ENCODE assay signal across 8 cellular contexts in the genomic region with DNA sequence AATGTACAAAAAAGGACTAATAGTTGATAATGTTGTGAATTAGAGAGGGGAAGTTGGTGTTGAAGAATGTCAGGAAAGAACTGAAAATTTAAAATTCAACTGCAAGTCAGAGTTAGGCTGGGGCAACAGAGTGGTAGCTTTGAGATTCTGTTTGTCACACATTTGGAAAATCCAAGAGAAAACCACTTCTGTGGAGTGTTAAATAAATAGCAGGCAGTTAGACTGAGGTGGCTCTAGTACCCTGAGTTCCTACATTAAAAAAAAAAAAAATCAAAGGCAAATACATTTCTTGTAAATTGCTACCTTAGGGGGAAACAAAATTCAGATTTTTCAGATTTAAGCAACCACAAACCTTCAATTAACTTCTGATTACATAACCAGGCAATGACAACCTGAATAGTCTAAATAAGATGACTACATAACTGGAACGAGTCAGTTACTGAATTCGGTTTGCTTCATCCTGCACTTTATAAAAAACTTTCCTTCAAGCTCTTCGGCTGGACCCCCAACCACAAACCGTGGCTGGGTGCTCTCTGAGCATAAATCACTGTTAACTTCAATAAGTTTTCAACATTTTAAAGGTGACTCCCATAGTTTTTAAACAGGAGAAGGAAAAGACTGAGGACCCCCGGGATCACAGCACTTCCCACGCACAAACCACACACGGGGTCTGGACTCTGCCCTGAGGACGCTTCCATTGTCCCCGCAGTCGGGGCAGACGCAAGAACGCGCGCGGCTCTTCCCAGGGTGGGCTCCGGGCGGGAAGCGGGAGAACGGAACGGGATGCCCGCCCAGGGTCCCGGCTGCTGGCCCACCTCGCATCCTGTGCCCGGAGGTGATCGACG. TPM values are rescaled to one million over a fixed set of nuclear protein-coding genes. Genes with fewer than 3 reads are reported as not detected.
A peak's percentile ranks its signal among the peaks of the same experiment; 100 is the strongest.
DNase-seq lines count a peak whose midpoint lies in the region; ATAC-seq lines count a peak whose summit lies in the region.

No MANE protein-coding gene starts in this region.

- no peaks in the 10 kb centered on the region for H3K9me3 Mint-ChIP-seq in activated naive CD4-positive, alpha-beta T cell treated with anti-CD3 and anti-CD28 coated beads for 36 hours
- no peaks in the 10 kb centered on the region for H3K9me3 Mint-ChIP-seq in activated naive CD8-positive, alpha-beta T cell treated with anti-CD3 and anti-CD28 coated beads for 36 hours
- H3K9me3 Mint-ChIP-seq in stimulated activated naive CD8-positive, alpha-beta T cell treated with anti-CD3 and anti-CD28 coated beads, Interleukin-15, amount 100 ng/mL, for 72 hours: no peaks in the 10 kb centered on the region

- CTCF ChIA-PET in activated naive CD4-positive, alpha-beta T cell treated with anti-CD3 and anti-CD28 coated beads for 36 hours (lab: Charles Lee): interaction anchor here (0.5 to 1.6 kb wide), 3 partner anchors 14 to 1353 kb away, joined by 3 to 6 read pairs (median 3); no protein-coding TSS in a partner anchor

- peak overlapping the region; percentile 75 for H3K27ac Mint-ChIP-seq in activated naive CD4-positive, alpha-beta T cell treated with anti-CD3 and anti-CD28 coated beads for 36 hours
- H3K27ac Mint-ChIP-seq in activated naive CD8-positive, alpha-beta T cell treated with anti-CD3 and anti-CD28 coated beads for 36 hours: peak overlapping the region; percentile 95
- peak overlapping the region; percentile 87 to 99 for H3K27ac Mint-ChIP-seq in stimulated activated naive CD8-positive, alpha-beta T cell treated with anti-CD3 and anti-CD28 coated beads, Interleukin-15, amount 100 ng/mL, for 72 hours

- peak overlapping the region; percentile 94 for H3K4me3 Mint-ChIP-seq in activated naive CD4-positive, alpha-beta T cell treated with anti-CD3 and anti-CD28 coated beads for 36 hours
- H3K4me3 Mint-ChIP-seq in activated naive CD8-positive, alpha-beta T cell treated with anti-CD3 and anti-CD28 coated beads for 36 hours: peak overlapping the region; percentile 94
- peak overlapping the region; percentile 96 to 98 for H3K4me3 Mint-ChIP-seq in stimulated activated naive CD8-positive, alpha-beta T cell treated with anti-CD3 and anti-CD28 coated beads, Interleukin-15, amount 100 ng/mL, for 72 hours

- no peaks in the 10 kb centered on the region for H3K27me3 Mint-ChIP-seq in activated naive CD4-positive, alpha-beta T cell treated with anti-CD3 and anti-CD28 coated beads for 36 hours (ENCODE audit: low read depth)
- H3K27me3 Mint-ChIP-seq in activated naive CD8-positive, alpha-beta T cell treated with anti-CD3 and anti-CD28 coated beads for 36 hours: no peaks in the 10 kb centered on the region
- H3K27me3 Mint-ChIP-seq in stimulated activated naive CD8-positive, alpha-beta T cell treated with anti-CD3 and anti-CD28 coated beads, Interleukin-15, amount 100 ng/mL, for 72 hours: no peaks in the 10 kb centered on the region

- DNase-seq in activated naive CD4-positive, alpha-beta T cell treated with anti-CD3 and anti-CD28 coated beads for 36 hours: peak; percentile 9
- DNase-seq in activated naive CD4-positive, alpha-beta T cell treated with Interleukin-2 at 50 U/mL for 16 hours: no peak
- no peak for DNase-seq in activated naive CD8-positive, alpha-beta T cell treated with anti-CD3 and anti-CD28 coated beads for 36 hours
- peak; percentile 20 for DNase-seq in inferior parietal cortex (ENCODE audit: extremely low spot score)
- DNase-seq in stimulated activated naive CD8-positive, alpha-beta T cell treated with anti-CD3 and anti-CD28 coated beads, Interleukin-15, amount 100 ng/mL, for 72 hours: no peak
- DNase-seq in stimulated activated naive CD4-positive, alpha-beta T cell treated with Interleukin-2 at 50 U/mL for 16 hours (lab: John Stamatoyannopoulos, UW): no peak

- H3K4me1 Mint-ChIP-seq in activated naive CD4-positive, alpha-beta T cell treated with anti-CD3 and anti-CD28 coated beads for 36 hours (ENCODE audit: low read depth): peaks cover 15% of the 10 kb centered on the region
- peaks cover 15% of the 10 kb centered on the region for H3K4me1 Mint-ChIP-seq in activated naive CD8-positive, alpha-beta T cell treated with anti-CD3 and anti-CD28 coated beads for 36 hours
- H3K4me1 Mint-ChIP-seq in stimulated activated naive CD8-positive, alpha-beta T cell treated with anti-CD3 and anti-CD28 coated beads, Interleukin-15, amount 100 ng/mL, for 72 hours: peaks cover 18% of the 10 kb centered on the region

- no peak for ATAC-seq in stimulated activated naive CD8-positive, alpha-beta T cell treated with anti-CD3 and anti-CD28 coated beads, Interleukin-15, amount 100 ng/mL, for 72 hours
- ATAC-seq in GM18873 (IDR thresholded peaks at IDR 0.05; ENCODE audit: low FRiP score, unreplicated experiment): no peak
- no peak for ATAC-seq in GM19397 (IDR thresholded peaks at IDR 0.05; ENCODE audit: unreplicated experiment)

- intact Hi-C loops in activated naive CD4-positive, alpha-beta T cell treated with anti-CD3 and anti-CD28 coated beads for 36 hours (cut with micrococcal nuclease): loop anchor here (1.0 to 10.0 kb wide), 10 partner anchors 14 to 884 kb away; a partner anchor contains a TSS

- peaks cover 12% of the 10 kb centered on the region for H3K36me3 Mint-ChIP-seq in activated naive CD4-positive, alpha-beta T cell treated with anti-CD3 and anti-CD28 coated beads for 36 hours (ENCODE audit: low read depth)
- peaks cover 13% of the 10 kb centered on the region for H3K36me3 Mint-ChIP-seq in activated naive CD8-positive, alpha-beta T cell treated with anti-CD3 and anti-CD28 coated beads for 36 hours

RNA-seq across cellular contexts. Expression of a gene that starts 0.7 kb away (rescaled TPM):
- 1 to 10 TPM; 8.1 to 8.9 TPM for total RNA-seq in activated naive CD4-positive, alpha-beta T cell treated with anti-CD3 and anti-CD28 coated beads for 36 hours
- total RNA-seq in activated naive CD8-positive, alpha-beta T cell treated with anti-CD3 and anti-CD28 coated beads for 36 hours: 10 to 100 TPM; 12.2 to 13.9 TPM

RNA-seq across cellular contexts. Expression of a gene that starts 39.2 kb away (rescaled TPM):
- total RNA-seq in activated naive CD4-positive, alpha-beta T cell treated with anti-CD3 and anti-CD28 coated beads for 36 hours: 10 to 100 TPM; 15.5 to 17.6 TPM
- total RNA-seq in activated naive CD8-positive, alpha-beta T cell treated with anti-CD3 and anti-CD28 coated beads for 36 hours: 10 to 100 TPM; 19.6 to 20.8 TPM

Comparison
In these comparisons a context has a peak if more than half of its experiments do, and no peak if none do; other contexts are left out.
1. DNase-seq: peak in activated naive CD4-positive, alpha-beta T cell treated with anti-CD3 and anti-CD28 coated beads for 36 hours (single experiment) and inferior parietal cortex (single experiment); none in activated naive CD4-positive, alpha-beta T cell treated with Interleukin-2 at 50 U/mL for 16 hours (single experiment), activated naive CD8-positive, alpha-beta T cell treated with anti-CD3 and anti-CD28 coated beads for 36 hours (single experiment), stimulated activated naive CD8-positive, alpha-beta T cell treated with anti-CD3 and anti-CD28 coated beads, Interleukin-15, amount 100 ng/mL, for 72 hours (0 of 2) and stimulated activated naive CD4-positive, alpha-beta T cell treated with Interleukin-2 at 50 U/mL for 16 hours (single experiment).
2. Peak in every context shown above with its lines, with median percentiles within 50 percentile points of each other: H3K27ac Mint-ChIP-seq and H3K4me3 Mint-ChIP-seq.